In the genomic region with DNA sequence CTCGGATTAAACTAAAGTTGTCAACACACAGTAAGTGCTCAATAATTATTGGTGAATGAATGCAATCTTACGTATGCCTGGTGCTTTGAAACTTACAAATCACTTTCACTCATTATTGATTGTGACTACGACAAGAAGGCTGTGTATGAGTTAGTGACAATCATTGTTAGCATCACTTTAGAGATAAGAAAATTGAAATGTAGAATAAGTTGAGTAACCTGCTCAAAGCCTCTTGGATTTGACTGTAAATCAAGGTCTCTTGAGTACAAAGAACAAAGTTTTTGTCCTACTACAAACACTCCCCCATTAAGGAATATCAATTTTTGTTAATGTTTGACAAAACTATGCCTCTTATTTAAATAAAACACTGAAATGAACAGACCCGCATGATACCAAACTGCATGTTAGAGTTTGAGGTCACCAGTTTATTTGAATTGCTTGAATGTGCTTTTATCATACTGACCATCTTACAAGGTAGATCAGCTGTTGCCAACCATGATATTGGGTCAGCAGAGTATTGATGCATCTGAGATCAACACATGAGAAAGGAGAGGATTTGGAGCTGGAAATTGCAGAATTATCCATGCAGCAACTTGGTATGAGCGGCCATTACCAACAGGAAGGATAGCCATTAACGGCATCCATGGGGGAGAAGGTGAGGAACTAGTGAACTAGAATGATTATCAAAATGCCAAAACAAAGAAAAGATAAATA, we compare ENCODE assay signal across 2 cellular contexts.
TF ChIP-seq lines count a peak whose summit lies in the region.

No MANE protein-coding gene starts in this region.

TF ChIP-seq in A549, 52 proteins besides CTCF, POLR2A, EP300 and RAD21 (continued from another document):
- TF ChIP-seq PHF8 (IDR thresholded peaks at IDR 0.05; ENCODE audit: borderline replicate concordance, low read depth) (no peak), CBX8 (IDR thresholded peaks at IDR 0.05) (no peak), TFCP2L1 (CRISPR knock-in tag; IDR thresholded peaks at IDR 0.05) (no peak), KDM5A (IDR thresholded peaks at IDR 0.05) (no peak), GATA3 (IDR thresholded peaks at IDR 0.05; ENCODE audit: borderline replicate concordance) (no peak), FOSL2 (IDR thresholded peaks at IDR 0.05) (no peak), FOSL2 (CRISPR knock-in tag; IDR thresholded peaks at IDR 0.05) (no peak), CBX2 (IDR thresholded peaks at IDR 0.05; ENCODE audit: borderline replicate concordance, low read depth) (no peak), NPAS2 (CRISPR knock-in tag; IDR thresholded peaks at IDR 0.05; ENCODE audit: borderline replicate concordance) (no peak)
- TF ChIP-seq, protein P1, sequence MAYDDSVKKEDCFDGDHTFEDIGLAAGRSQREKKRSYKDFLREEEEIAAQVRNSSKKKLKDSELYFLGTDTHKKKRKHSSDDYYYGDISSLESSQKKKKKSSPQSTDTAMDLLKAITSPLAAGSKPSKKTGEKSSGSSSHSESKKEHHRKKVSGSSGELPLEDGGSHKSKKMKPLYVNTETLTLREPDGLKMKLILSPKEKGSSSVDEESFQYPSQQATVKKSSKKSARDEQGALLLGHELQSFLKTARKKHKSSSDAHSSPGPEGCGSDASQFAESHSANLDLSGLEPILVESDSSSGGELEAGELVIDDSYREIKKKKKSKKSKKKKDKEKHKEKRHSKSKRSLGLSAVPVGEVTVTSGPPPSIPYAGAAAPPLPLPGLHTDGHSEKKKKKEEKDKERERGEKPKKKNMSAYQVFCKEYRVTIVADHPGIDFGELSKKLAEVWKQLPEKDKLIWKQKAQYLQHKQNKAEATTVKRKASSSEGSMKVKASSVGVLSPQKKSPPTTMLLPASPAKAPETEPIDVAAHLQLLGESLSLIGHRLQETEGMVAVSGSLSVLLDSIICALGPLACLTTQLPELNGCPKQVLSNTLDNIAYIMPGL (CRISPR knock-in tag; IDR thresholded peaks at IDR 0.05; ENCODE audit: borderline replicate concordance) = no peak
- TF ChIP-seq, protein P2, sequence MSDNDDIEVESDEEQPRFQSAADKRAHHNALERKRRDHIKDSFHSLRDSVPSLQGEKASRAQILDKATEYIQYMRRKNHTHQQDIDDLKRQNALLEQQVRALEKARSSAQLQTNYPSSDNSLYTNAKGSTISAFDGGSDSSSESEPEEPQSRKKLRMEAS (IDR thresholded peaks at IDR 0.05) = no peak
- TF ChIP-seq, protein P3, sequence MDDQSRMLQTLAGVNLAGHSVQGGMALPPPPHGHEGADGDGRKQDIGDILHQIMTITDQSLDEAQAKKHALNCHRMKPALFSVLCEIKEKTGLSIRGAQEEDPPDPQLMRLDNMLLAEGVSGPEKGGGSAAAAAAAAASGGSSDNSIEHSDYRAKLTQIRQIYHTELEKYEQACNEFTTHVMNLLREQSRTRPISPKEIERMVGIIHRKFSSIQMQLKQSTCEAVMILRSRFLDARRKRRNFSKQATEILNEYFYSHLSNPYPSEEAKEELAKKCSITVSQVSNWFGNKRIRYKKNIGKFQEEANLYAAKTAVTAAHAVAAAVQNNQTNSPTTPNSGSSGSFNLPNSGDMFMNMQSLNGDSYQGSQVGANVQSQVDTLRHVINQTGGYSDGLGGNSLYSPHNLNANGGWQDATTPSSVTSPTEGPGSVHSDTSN (IDR thresholded peaks at IDR 0.05) = no peak

TF ChIP-seq in HCT116, 20 proteins besides CTCF, POLR2A, EP300 and RAD21 (continued from another document):
- no peak for TF ChIP-seq EZH2phosphoT487 (IDR thresholded peaks at IDR 0.05; ENCODE audit: borderline replicate concordance)
